Comparison of ENCODE assay signal across 1 cellular context in the genomic region with DNA sequence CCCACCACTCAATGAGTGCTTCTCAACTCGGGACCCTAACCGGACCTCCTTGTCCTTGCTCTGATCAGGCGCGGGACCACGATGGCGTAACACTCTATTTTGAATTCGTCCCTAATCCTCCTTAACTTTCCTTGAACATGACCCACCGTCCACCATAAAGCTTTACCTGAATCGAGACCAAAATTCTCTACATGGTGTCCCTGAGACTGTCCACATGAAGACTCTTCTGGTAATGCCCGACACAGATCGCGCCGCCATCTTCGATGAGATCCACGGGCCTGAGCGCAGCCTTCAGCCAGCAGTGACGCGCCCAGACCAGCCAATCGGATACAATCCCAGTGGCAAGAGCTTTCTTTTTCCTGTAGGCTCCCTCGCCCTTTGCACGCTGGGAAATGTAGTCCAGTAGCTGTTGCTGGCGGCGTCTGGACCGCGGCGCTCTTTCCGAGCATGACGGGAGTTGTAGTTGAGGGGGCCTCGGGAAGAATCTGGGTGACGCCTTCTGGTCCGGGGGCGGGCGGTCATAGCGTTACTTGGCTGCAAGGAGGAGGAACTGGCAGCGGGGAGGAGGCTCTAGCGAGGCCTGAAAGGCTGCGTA.
TF ChIP-seq lines count a peak whose summit lies in the region.

A gene (minus strand): TSS at position 284 of the 595 bp plus-strand sequence. CDS start 26 bp downstream, at position 258.
A gene (plus strand): TSS at position 517 of the 595 bp plus-strand sequence. CDS start 306 bp downstream, outside the sequence.

TF ChIP-seq in K562, 482 proteins besides CTCF, POLR2A, EP300 and RAD21 (continued from another document and continues in another):
- TF ChIP-seq, protein P1, sequence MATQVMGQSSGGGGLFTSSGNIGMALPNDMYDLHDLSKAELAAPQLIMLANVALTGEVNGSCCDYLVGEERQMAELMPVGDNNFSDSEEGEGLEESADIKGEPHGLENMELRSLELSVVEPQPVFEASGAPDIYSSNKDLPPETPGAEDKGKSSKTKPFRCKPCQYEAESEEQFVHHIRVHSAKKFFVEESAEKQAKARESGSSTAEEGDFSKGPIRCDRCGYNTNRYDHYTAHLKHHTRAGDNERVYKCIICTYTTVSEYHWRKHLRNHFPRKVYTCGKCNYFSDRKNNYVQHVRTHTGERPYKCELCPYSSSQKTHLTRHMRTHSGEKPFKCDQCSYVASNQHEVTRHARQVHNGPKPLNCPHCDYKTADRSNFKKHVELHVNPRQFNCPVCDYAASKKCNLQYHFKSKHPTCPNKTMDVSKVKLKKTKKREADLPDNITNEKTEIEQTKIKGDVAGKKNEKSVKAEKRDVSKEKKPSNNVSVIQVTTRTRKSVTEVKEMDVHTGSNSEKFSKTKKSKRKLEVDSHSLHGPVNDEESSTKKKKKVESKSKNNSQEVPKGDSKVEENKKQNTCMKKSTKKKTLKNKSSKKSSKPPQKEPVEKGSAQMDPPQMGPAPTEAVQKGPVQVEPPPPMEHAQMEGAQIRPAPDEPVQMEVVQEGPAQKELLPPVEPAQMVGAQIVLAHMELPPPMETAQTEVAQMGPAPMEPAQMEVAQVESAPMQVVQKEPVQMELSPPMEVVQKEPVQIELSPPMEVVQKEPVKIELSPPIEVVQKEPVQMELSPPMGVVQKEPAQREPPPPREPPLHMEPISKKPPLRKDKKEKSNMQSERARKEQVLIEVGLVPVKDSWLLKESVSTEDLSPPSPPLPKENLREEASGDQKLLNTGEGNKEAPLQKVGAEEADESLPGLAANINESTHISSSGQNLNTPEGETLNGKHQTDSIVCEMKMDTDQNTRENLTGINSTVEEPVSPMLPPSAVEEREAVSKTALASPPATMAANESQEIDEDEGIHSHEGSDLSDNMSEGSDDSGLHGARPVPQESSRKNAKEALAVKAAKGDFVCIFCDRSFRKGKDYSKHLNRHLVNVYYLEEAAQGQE (CRISPR knock-in tag; IDR thresholded peaks at IDR 0.05; ENCODE audit: low read depth): 0 out of 2 replicates have a peak, but pooled peaks have one; percentile 18
- peak; percentile 74 to 97 (median 94) for TF ChIP-seq YY1 (IDR thresholded peaks at IDR 0.05; ENCODE audit: borderline replicate concordance in 1 of 3, control insufficient read depth in 1 of 3, extremely low read depth in 1 of 3, insufficient read depth in 3 of 3, insufficient read length in 1 of 3, insufficient replicate concordance in 2 of 3, low read depth in 1 of 3, low read length in 2 of 3)
- TF ChIP-seq EP400 (IDR thresholded peaks at IDR 0.05): peak; percentile 89
- no peak for TF ChIP-seq RFX5 (IDR thresholded peaks at IDR 0.05; ENCODE audit: low read depth, low read length)
- TF ChIP-seq FUS (optimal IDR thresholded peaks at IDR 0.05; ENCODE audit: low read depth, low read length): no peak
- TF ChIP-seq ZFPM2 (CRISPR knock-in tag; IDR thresholded peaks at IDR 0.05): no peak
- no peak for TF ChIP-seq CBFB (CRISPR knock-in tag; IDR thresholded peaks at IDR 0.05)
- TF ChIP-seq, protein P2, sequence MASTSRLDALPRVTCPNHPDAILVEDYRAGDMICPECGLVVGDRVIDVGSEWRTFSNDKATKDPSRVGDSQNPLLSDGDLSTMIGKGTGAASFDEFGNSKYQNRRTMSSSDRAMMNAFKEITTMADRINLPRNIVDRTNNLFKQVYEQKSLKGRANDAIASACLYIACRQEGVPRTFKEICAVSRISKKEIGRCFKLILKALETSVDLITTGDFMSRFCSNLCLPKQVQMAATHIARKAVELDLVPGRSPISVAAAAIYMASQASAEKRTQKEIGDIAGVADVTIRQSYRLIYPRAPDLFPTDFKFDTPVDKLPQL (IDR thresholded peaks at IDR 0.05; ENCODE audit: extremely low read depth, insufficient read length): no peak
- TF ChIP-seq, protein P3, sequence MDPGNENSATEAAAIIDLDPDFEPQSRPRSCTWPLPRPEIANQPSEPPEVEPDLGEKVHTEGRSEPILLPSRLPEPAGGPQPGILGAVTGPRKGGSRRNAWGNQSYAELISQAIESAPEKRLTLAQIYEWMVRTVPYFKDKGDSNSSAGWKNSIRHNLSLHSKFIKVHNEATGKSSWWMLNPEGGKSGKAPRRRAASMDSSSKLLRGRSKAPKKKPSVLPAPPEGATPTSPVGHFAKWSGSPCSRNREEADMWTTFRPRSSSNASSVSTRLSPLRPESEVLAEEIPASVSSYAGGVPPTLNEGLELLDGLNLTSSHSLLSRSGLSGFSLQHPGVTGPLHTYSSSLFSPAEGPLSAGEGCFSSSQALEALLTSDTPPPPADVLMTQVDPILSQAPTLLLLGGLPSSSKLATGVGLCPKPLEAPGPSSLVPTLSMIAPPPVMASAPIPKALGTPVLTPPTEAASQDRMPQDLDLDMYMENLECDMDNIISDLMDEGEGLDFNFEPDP (CRISPR knock-in tag; IDR thresholded peaks at IDR 0.05): no peak
- no peak for TF ChIP-seq HMG20A (CRISPR knock-in tag; conservative IDR thresholded peaks at IDR 0.05)
- TF ChIP-seq XRCC5 (IDR thresholded peaks at IDR 0.05; ENCODE audit: low read depth, low read length): peak; percentile 30; the same call in 1 of the 2 replicates
- TF ChIP-seq, protein P4, sequence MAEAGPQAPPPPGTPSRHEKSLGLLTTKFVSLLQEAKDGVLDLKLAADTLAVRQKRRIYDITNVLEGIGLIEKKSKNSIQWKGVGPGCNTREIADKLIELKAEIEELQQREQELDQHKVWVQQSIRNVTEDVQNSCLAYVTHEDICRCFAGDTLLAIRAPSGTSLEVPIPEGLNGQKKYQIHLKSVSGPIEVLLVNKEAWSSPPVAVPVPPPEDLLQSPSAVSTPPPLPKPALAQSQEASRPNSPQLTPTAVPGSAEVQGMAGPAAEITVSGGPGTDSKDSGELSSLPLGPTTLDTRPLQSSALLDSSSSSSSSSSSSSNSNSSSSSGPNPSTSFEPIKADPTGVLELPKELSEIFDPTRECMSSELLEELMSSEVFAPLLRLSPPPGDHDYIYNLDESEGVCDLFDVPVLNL (CRISPR knock-in tag; IDR thresholded peaks at IDR 0.05; ENCODE audit: low read depth): no peak
- no peak for TF ChIP-seq XRCC4 (IDR thresholded peaks at IDR 0.05; ENCODE audit: extremely low read depth, insufficient read depth, insufficient read length)
- TF ChIP-seq NFYB (IDR thresholded peaks at IDR 0.05; ENCODE audit: extremely low read depth, insufficient read length): peak; percentile 84
- TF ChIP-seq, protein P5, sequence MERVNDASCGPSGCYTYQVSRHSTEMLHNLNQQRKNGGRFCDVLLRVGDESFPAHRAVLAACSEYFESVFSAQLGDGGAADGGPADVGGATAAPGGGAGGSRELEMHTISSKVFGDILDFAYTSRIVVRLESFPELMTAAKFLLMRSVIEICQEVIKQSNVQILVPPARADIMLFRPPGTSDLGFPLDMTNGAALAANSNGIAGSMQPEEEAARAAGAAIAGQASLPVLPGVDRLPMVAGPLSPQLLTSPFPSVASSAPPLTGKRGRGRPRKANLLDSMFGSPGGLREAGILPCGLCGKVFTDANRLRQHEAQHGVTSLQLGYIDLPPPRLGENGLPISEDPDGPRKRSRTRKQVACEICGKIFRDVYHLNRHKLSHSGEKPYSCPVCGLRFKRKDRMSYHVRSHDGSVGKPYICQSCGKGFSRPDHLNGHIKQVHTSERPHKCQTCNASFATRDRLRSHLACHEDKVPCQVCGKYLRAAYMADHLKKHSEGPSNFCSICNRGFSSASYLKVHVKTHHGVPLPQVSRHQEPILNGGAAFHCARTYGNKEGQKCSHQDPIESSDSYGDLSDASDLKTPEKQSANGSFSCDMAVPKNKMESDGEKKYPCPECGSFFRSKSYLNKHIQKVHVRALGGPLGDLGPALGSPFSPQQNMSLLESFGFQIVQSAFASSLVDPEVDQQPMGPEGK (CRISPR knock-in tag; IDR thresholded peaks at IDR 0.05; ENCODE audit: borderline replicate concordance): no peak
- TF ChIP-seq, protein P6, sequence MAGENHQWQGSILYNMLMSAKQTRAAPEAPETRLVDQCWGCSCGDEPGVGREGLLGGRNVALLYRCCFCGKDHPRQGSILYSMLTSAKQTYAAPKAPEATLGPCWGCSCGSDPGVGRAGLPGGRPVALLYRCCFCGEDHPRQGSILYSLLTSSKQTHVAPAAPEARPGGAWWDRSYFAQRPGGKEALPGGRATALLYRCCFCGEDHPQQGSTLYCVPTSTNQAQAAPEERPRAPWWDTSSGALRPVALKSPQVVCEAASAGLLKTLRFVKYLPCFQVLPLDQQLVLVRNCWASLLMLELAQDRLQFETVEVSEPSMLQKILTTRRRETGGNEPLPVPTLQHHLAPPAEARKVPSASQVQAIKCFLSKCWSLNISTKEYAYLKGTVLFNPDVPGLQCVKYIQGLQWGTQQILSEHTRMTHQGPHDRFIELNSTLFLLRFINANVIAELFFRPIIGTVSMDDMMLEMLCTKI (IDR thresholded peaks at IDR 0.05; ENCODE audit: partially characterized antibody): no peak
- no peak for TF ChIP-seq NUFIP1 (IDR thresholded peaks at IDR 0.05; ENCODE audit: partially characterized antibody)
- TF ChIP-seq, protein P7, sequence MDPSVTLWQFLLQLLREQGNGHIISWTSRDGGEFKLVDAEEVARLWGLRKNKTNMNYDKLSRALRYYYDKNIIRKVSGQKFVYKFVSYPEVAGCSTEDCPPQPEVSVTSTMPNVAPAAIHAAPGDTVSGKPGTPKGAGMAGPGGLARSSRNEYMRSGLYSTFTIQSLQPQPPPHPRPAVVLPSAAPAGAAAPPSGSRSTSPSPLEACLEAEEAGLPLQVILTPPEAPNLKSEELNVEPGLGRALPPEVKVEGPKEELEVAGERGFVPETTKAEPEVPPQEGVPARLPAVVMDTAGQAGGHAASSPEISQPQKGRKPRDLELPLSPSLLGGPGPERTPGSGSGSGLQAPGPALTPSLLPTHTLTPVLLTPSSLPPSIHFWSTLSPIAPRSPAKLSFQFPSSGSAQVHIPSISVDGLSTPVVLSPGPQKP (CRISPR knock-in tag; IDR thresholded peaks at IDR 0.05): no peak
- no peak for TF ChIP-seq SRSF3 (IDR thresholded peaks at IDR 0.05; ENCODE audit: insufficient read depth, low read length)
- TF ChIP-seq HDAC2 (IDR thresholded peaks at IDR 0.05): peak; percentile 18; the same call in 1 of the 2 replicates
- TF ChIP-seq TAF1 (IDR thresholded peaks at IDR 0.05; ENCODE audit: control insufficient read depth, extremely low read depth, insufficient read depth, low read length, severe bottlenecking): peak; percentile 95
- no peak for TF ChIP-seq LEF1 (IDR thresholded peaks at IDR 0.05)
- TF ChIP-seq HNRNPH1 (optimal IDR thresholded peaks at IDR 0.05; ENCODE audit: low read depth, low read length): no peak
- TF ChIP-seq DDX20 (tag; IDR thresholded peaks at IDR 0.05; ENCODE audit: low read depth): no peak
- TF ChIP-seq HOXB6 (CRISPR knock-in tag; IDR thresholded peaks at IDR 0.05; ENCODE audit: borderline replicate concordance): no peak
- TF ChIP-seq TCFL5 (CRISPR knock-in tag; conservative IDR thresholded peaks at IDR 0.05): no peak
- TF ChIP-seq IRF2 (CRISPR knock-in tag; IDR thresholded peaks at IDR 0.05): no peak
- peak; percentile 56; the same call in 1 of the 2 replicates for TF ChIP-seq CTBP1 (IDR thresholded peaks at IDR 0.05; ENCODE audit: borderline replicate concordance)
- 0 out of 2 replicates have a peak, but pooled peaks have one; percentile 11 for TF ChIP-seq ESRRA (IDR thresholded peaks at IDR 0.05; ENCODE audit: borderline replicate concordance, low read depth)
- no peak for TF ChIP-seq SNRNP70 (optimal IDR thresholded peaks at IDR 0.05; ENCODE audit: low read depth, low read length)
- TF ChIP-seq TBP (optimal IDR thresholded peaks at IDR 0.05; ENCODE audit: low read depth, low read length): peak; percentile 88
- TF ChIP-seq SRSF1 (IDR thresholded peaks at IDR 0.05; ENCODE audit: low read depth, low read length): no peak
- TF ChIP-seq POLR2B (IDR thresholded peaks at IDR 0.05; ENCODE audit: low read depth, partially characterized antibody): peak; percentile 95
- TF ChIP-seq, protein P8, sequence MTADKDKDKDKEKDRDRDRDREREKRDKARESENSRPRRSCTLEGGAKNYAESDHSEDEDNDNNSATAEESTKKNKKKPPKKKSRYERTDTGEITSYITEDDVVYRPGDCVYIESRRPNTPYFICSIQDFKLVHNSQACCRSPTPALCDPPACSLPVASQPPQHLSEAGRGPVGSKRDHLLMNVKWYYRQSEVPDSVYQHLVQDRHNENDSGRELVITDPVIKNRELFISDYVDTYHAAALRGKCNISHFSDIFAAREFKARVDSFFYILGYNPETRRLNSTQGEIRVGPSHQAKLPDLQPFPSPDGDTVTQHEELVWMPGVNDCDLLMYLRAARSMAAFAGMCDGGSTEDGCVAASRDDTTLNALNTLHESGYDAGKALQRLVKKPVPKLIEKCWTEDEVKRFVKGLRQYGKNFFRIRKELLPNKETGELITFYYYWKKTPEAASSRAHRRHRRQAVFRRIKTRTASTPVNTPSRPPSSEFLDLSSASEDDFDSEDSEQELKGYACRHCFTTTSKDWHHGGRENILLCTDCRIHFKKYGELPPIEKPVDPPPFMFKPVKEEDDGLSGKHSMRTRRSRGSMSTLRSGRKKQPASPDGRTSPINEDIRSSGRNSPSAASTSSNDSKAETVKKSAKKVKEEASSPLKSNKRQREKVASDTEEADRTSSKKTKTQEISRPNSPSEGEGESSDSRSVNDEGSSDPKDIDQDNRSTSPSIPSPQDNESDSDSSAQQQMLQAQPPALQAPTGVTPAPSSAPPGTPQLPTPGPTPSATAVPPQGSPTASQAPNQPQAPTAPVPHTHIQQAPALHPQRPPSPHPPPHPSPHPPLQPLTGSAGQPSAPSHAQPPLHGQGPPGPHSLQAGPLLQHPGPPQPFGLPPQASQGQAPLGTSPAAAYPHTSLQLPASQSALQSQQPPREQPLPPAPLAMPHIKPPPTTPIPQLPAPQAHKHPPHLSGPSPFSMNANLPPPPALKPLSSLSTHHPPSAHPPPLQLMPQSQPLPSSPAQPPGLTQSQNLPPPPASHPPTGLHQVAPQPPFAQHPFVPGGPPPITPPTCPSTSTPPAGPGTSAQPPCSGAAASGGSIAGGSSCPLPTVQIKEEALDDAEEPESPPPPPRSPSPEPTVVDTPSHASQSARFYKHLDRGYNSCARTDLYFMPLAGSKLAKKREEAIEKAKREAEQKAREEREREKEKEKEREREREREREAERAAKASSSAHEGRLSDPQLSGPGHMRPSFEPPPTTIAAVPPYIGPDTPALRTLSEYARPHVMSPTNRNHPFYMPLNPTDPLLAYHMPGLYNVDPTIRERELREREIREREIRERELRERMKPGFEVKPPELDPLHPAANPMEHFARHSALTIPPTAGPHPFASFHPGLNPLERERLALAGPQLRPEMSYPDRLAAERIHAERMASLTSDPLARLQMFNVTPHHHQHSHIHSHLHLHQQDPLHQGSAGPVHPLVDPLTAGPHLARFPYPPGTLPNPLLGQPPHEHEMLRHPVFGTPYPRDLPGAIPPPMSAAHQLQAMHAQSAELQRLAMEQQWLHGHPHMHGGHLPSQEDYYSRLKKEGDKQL (CRISPR knock-in tag; IDR thresholded peaks at IDR 0.05; ENCODE audit: borderline replicate concordance): no peak
- TF ChIP-seq ZNF212 (CRISPR knock-in tag; IDR thresholded peaks at IDR 0.05): no peak
- TF ChIP-seq, protein P9, sequence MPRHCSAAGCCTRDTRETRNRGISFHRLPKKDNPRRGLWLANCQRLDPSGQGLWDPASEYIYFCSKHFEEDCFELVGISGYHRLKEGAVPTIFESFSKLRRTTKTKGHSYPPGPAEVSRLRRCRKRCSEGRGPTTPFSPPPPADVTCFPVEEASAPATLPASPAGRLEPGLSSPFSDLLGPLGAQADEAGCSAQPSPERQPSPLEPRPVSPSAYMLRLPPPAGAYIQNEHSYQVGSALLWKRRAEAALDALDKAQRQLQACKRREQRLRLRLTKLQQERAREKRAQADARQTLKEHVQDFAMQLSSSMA (CRISPR knock-in tag; IDR thresholded peaks at IDR 0.05): no peak
- 0 out of 4 replicates have a peak, but pooled peaks of 1 of the 2 experiments have one; percentile 12 for TF ChIP-seq TEAD1 (CRISPR knock-in tag; IDR thresholded peaks at IDR 0.05)
- peak; percentile 66 for TF ChIP-seq NEUROD1 (IDR thresholded peaks at IDR 0.05; ENCODE audit: borderline replicate concordance, low read depth, low read length, partially characterized antibody)
- no peak for TF ChIP-seq HDGF (IDR thresholded peaks at IDR 0.05)
- TF ChIP-seq PHTF2 (CRISPR knock-in tag; IDR thresholded peaks at IDR 0.05): no peak
- TF ChIP-seq ZNF232 (CRISPR knock-in tag; IDR thresholded peaks at IDR 0.05): no peak
- TF ChIP-seq HDAC3 (IDR thresholded peaks at IDR 0.05; ENCODE audit: borderline replicate concordance, partially characterized antibody): no peak
- TF ChIP-seq KLF10 (CRISPR knock-in tag; IDR thresholded peaks at IDR 0.05): no peak
